Comparison of ENCODE assay signal across 8 cellular contexts in the genomic region with DNA sequence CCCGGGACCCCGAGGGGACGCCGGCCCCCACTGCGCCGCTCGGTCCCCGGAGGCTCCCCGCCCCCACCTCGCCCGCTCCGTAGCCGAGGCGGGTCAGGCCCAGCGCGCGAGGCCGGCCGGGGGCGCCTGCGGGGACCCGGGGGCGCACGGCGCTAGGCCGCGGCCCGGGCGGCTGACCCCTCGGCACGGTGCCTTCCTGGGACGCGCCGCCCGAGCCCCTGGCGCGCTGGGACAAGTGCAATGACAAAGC. TPM values are rescaled to one million over a fixed set of nuclear protein-coding genes. Genes with fewer than 3 reads are reported as not detected.
DNase-seq lines count a peak whose midpoint lies in the region; ATAC-seq, FAIRE-seq and TF ChIP-seq lines count a peak whose summit lies in the region.

No MANE protein-coding gene starts in this region.

- DNase-seq in bronchial epithelial cell (ENCODE audit: low read depth) (no peak), T-helper 17 cell (no peak), HT-29 (ENCODE audit: low spot score) (no peak), DMS 273 treated with DMSO at 0.1 percent for 48 hours (lab: John Stamatoyannopoulos, UW) (no peak)
- DNase-seq in stimulated activated CD4-positive, alpha-beta T cell treated with anti-CD3 and anti-CD28 coated beads, Interleukin-4, amount 100 ng/mL, for 4 hours = no peak

- peak overlapping the region; percentile 92 to 98 for H3K9ac ChIP-seq in mucosa of rectum (ENCODE audit: low read depth in 1 of 2, low read length in 2 of 2)

- peaks cover 7% of the 10 kb centered on the region for H3K36me3 Mint-ChIP-seq in T-helper 17 cell (ENCODE audit: low read depth)

- H3K27me3 ChIP-seq in bronchial epithelial cell (ENCODE audit: control insufficient read depth, insufficient read depth, low read length) = no peaks in the 10 kb centered on the region
- H3K27me3 ChIP-seq in mucosa of rectum (ENCODE audit: control insufficient read depth in 2 of 2, insufficient read depth in 2 of 2, low read length in 2 of 2) = no peaks in the 10 kb centered on the region

- peak overlapping the region; percentile 66 for H3K4me3 ChIP-seq in bronchial epithelial cell (ENCODE audit: low read depth, low read length)
- peak overlapping the region; percentile 82 to 98 for H3K4me3 ChIP-seq in mucosa of rectum (ENCODE audit: low read length in 2 of 2)

- ATAC-seq in HG02943 (IDR thresholded peaks at IDR 0.05; ENCODE audit: low read depth, unreplicated experiment) = peak; percentile 3
- ATAC-seq in T-helper 17 cell = no peak

- H3K27ac ChIP-seq in C4-2B = peak overlapping the region; percentile 90
- peak overlapping the region; percentile 98 to 99 for H3K27ac ChIP-seq in mucosa of rectum (ENCODE audit: low read depth in 2 of 2, low read length in 2 of 2)

- no peaks in the 10 kb centered on the region for H3K27me3 Mint-ChIP-seq in T-helper 17 cell

- peak; percentile 8; the same call in 1 of the 2 replicates for TF ChIP-seq CTCF in C4-2B (conservative IDR thresholded peaks at IDR 0.05)
- no peak for TF ChIP-seq CTCF in bronchial epithelial cell (IDR thresholded peaks at IDR 0.05; ENCODE audit: insufficient read depth, low read length, severe bottlenecking)

- no peaks in the 10 kb centered on the region for H3K36me3 ChIP-seq in bronchial epithelial cell (ENCODE audit: control insufficient read depth, insufficient read depth, low read length)
- no peaks in the 10 kb centered on the region for H3K36me3 ChIP-seq in mucosa of rectum (ENCODE audit: control insufficient read depth in 2 of 2, insufficient read depth in 2 of 2, low read length in 2 of 2)

- H3K9me3 ChIP-seq in mucosa of rectum (ENCODE audit: control insufficient read depth in 2 of 2, low read length in 2 of 2) = no peaks in the 10 kb centered on the region
- H3K9me3 ChIP-seq in T-helper 17 cell (ENCODE audit: control insufficient read depth, low read length, poor library complexity, severe bottlenecking) = no peaks in the 10 kb centered on the region

- no peak overlapping the region for H3K4me3 Mint-ChIP-seq in T-helper 17 cell

- peaks cover 46% of the 10 kb centered on the region for H3K4me1 Mint-ChIP-seq in T-helper 17 cell

- no peak overlapping the region for H3K27ac Mint-ChIP-seq in T-helper 17 cell

- peaks cover 25 to 37% of the 10 kb centered on the region in 2 donors for H3K4me1 ChIP-seq in mucosa of rectum (ENCODE audit: control insufficient read depth in 2 of 2, insufficient read depth in 2 of 2, low read length in 2 of 2)

- no peak for FAIRE-seq in bronchial epithelial cell (lab: Jason Lieb, UNC)

RNA-seq across cellular contexts. Expression of a gene that starts 1.2 kb away (rescaled TPM):
- total RNA-seq in bronchial epithelial cell (15.2 and 16.1 TPM in 2 replicates), T-helper 17 cell (10 to 100 TPM; 33.5 to 37.2 TPM)
- total RNA-seq in HT-29 (2014; rRNA removed; shearing (Covaris generic)) = 6.6 and 9.2 TPM in 2 replicates
